ENCODE assay signal across 9 cellular contexts in the genomic region with DNA sequence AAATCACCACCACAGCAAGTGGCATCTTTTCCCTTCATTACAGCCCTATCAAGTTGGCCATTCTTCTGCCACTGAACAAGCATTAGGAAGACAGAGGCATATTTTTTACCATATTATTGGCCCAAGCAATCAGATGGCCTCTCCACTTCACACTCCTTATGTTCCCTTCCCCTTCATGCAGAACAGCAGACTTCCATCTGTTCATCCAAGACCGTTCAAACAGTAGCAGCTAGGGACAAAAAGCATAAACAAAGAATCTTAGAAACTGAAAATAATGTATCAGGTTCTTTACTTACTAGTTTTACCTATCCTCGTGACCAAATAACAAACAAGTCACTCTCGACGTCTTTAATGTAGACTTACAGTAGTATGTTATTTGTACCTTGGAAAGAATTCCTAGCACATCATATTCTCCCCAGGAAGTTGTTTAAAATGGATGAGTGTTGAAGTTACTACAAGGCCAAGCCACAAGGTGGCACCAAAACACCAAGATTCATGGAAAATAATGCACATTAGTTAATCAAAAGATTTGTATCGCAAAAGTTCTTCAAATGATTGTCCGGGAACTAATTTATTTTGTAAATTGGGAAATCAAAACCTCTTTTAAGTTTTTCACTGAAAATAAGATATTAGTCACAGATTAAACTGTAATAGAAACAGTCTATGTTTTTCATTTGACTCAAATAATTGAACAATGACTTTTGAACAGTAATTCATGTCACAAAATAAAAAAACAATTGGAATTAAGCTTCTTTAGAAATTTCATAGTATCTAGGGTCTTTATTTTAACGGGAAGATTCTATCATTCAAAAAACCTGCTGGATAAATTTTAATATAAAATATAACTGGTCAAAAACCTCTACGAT.
A peak's percentile ranks its signal among the peaks of the same experiment; 100 is the strongest.
DNase-seq lines count a peak whose midpoint lies in the region; ATAC-seq and TF ChIP-seq lines count a peak whose summit lies in the region.
"Had no signal": no experiment of that assay in that cellular context is flagged by ENCODE, and none has a peak within 500 bp of the region (broad histone marks: within the 10 kb centered on the region; RNA-seq: fewer than 3 reads in every experiment).

No MANE protein-coding gene starts in this region.

- no peak overlapping the region for H3K4me3 Mint-ChIP-seq in naive thymus-derived CD4-positive, alpha-beta T cell

- whole genome bisulfite sequencing in thyroid gland, 2 donors, result 30% methylated on average over 8 of the region's 8 CpGs

- no peak for TF ChIP-seq POLR2A in thyroid gland (IDR thresholded peaks at IDR 0.05)

- CTCF ChIA-PET in naive thymus-derived CD4-positive, alpha-beta T cell (lab: Charles Lee), result interaction anchor here (0.7 kb wide), 1 partner anchor 657 kb away, joined by 3 read pairs; no protein-coding TSS in a partner anchor

- H3K4me1 Mint-ChIP-seq in naive thymus-derived CD4-positive, alpha-beta T cell, result peaks cover 0 to 7% (median 0%) of the 10 kb centered on the region in 7 donors

- intact Hi-C loops in naive thymus-derived CD4-positive, alpha-beta T cell (cut with micrococcal nuclease), result loop anchor here (1.0 to 2.0 kb wide), 4 partner anchors 135 to 723 kb away; no protein-coding TSS in a partner anchor
- intact Hi-C loops in thyroid gland (cut with DNase I), result no loop called here

- H3K27ac Mint-ChIP-seq in naive thymus-derived CD4-positive, alpha-beta T cell, result no peak overlapping the region

- DNase-seq in AG09319 (ENCODE audit: extremely low read depth, low read depth) (peak; percentile 32), GM13976 (ENCODE audit: low spot score) (peak; percentile 13), NCI-H2171 treated with DMSO at 0.1 percent for 48 hours (lab: John Stamatoyannopoulos, UW) (peak; percentile 94), thyroid gland (peak; percentile 49 to 64)
- DNase-seq in activated CD4-positive, alpha-beta T cell treated with anti-CD3 and anti-CD28 coated beads for 48 hours, result peak; percentile 50
- DNase-seq in naive thymus-derived CD4-positive, alpha-beta T cell, result peak in 7 of 9 donors; percentile 7 to 49 (median 34)

- in situ Hi-C loops in GM13976 (cut with MboI; ENCODE audit: low sequenced_read_pairs, unreplicated experiment), result loop anchor here (25.0 kb wide), 1 partner anchor 665 kb away; no protein-coding TSS in a partner anchor

- H3K27ac ChIP-seq in naive thymus-derived CD4-positive, alpha-beta T cell (ENCODE audit: low read depth, low read length), result no peak overlapping the region
- H3K27ac ChIP-seq in thyroid gland, result no peak overlapping the region
- H3K27ac ChIP-seq: skin epidermis had no signal

- POLR2A ChIA-PET in naive thymus-derived CD4-positive, alpha-beta T cell (lab: Charles Lee), result interaction anchor here (0.6 kb wide), 1 partner anchor 428 kb away, joined by 4 read pairs; no protein-coding TSS in a partner anchor

- H3K9me3 Mint-ChIP-seq in naive thymus-derived CD4-positive, alpha-beta T cell, result no peaks in the 10 kb centered on the region

- TF ChIP-seq CTCF in AG09319 (IDR thresholded peaks at IDR 0.05; ENCODE audit: low read depth, low read length) (peak; percentile 67), GM13976 (IDR thresholded peaks at IDR 0.05; ENCODE audit: borderline replicate concordance, control extremely low read depth, extremely low read depth, insufficient read depth, missing control alignments) (peak; percentile 51), thyroid gland (IDR thresholded peaks at IDR 0.05) (peak; percentile 9 to 82 (median 67))

- H3K9me3 ChIP-seq in endocrine pancreas (ENCODE audit: control insufficient read depth, low read length) (no peaks in the 10 kb centered on the region), thyroid gland (no peaks in the 10 kb centered on the region)
- no peaks in the 10 kb centered on the region for H3K9me3 ChIP-seq in naive thymus-derived CD4-positive, alpha-beta T cell (ENCODE audit: control insufficient read depth in 2 of 3, low read length in 3 of 3)

- ATAC-seq in naive thymus-derived CD4-positive, alpha-beta T cell, result peak; percentile 50
- ATAC-seq in GM21717 (IDR thresholded peaks at IDR 0.05; ENCODE audit: unreplicated experiment), result no peak

- H3K27me3 ChIP-seq in endocrine pancreas (ENCODE audit: control insufficient read depth, insufficient read depth, low read length) (no peaks in the 10 kb centered on the region), thyroid gland (no peaks in the 10 kb centered on the region)
- H3K27me3 ChIP-seq in naive thymus-derived CD4-positive, alpha-beta T cell (ENCODE audit: control insufficient read depth in 2 of 2, insufficient read depth in 2 of 2, low read length in 2 of 2), result no peaks in the 10 kb centered on the region

- no peaks in the 10 kb centered on the region for H3K36me3 ChIP-seq in endocrine pancreas (ENCODE audit: control insufficient read depth, insufficient read depth, low read length)
- H3K36me3 ChIP-seq in naive thymus-derived CD4-positive, alpha-beta T cell (ENCODE audit: control insufficient read depth in 2 of 3, insufficient read depth in 3 of 3, low read length in 3 of 3), result peaks cover 6 to 24% (median 11%) of the 10 kb centered on the region in 3 experiments
- H3K36me3 ChIP-seq in thyroid gland, result peaks cover 0 to 6% of the 10 kb centered on the region in 2 donors

- H3K27me3 Mint-ChIP-seq in naive thymus-derived CD4-positive, alpha-beta T cell, result no peaks in the 10 kb centered on the region

- no peaks in the 10 kb centered on the region for H3K4me1 ChIP-seq in endocrine pancreas (ENCODE audit: control insufficient read depth, insufficient read depth, low read length)
- H3K4me1 ChIP-seq in naive thymus-derived CD4-positive, alpha-beta T cell (ENCODE audit: control insufficient read depth in 2 of 2, insufficient read depth in 2 of 2, low read length in 2 of 2), result no peaks in the 10 kb centered on the region
- peaks cover 2 to 6% of the 10 kb centered on the region in 2 donors for H3K4me1 ChIP-seq in thyroid gland

- H3K9ac ChIP-seq in endocrine pancreas (ENCODE audit: control insufficient read depth, insufficient read depth, low read length), result no peak overlapping the region

- peak overlapping the region; percentile 0 for H3K4me3 ChIP-seq in endocrine pancreas (ENCODE audit: control insufficient read depth, insufficient read depth, low read length)
- H3K4me3 ChIP-seq in naive thymus-derived CD4-positive, alpha-beta T cell (ENCODE audit: low read length), result no peak overlapping the region
- no peak overlapping the region for H3K4me3 ChIP-seq in thyroid gland (replicated peaks in 1 of 3)
- H3K4me3 ChIP-seq: skin epidermis had no signal

- H3K36me3 Mint-ChIP-seq in naive thymus-derived CD4-positive, alpha-beta T cell, result peaks cover 0 to 39% (median 20%) of the 10 kb centered on the region in 5 donors

Comparison
In these comparisons a context has a peak if more than half of its experiments do, and no peak if none do; other contexts are left out.
1. DNase-seq: peak in every context shown above with its lines; median percentile 94 in NCI-H2171 treated with DMSO at 0.1 percent for 48 hours; 56 in thyroid gland; 50 in activated CD4-positive, alpha-beta T cell treated with anti-CD3 and anti-CD28 coated beads for 48 hours; 34 in naive thymus-derived CD4-positive, alpha-beta T cell; 32 in AG09319; 13 in GM13976.